Comparison of ENCODE assay signal across 9 cellular contexts in genomic region chr16:27315333-27316037, GRCh38. TPM values are rescaled to one million over a fixed set of nuclear protein-coding genes. Genes with fewer than 3 reads are reported as not detected.
DNase-seq lines count a peak whose midpoint lies in the region; ATAC-seq and TF ChIP-seq lines count a peak whose summit lies in the region.
"Had no signal": no experiment of that assay in that cellular context is flagged by ENCODE, and none has a peak within 500 bp of the region (broad histone marks: within the 10 kb centered on the region; RNA-seq: fewer than 3 reads in every experiment).

No MANE protein-coding gene starts in this region.

- H3K36me3 Mint-ChIP-seq in T-helper 2 cell treated with Interferon-gamma antibody and Interleukin-4, amounts not matched to agents 5 μg/mL and 100 μg/mL, for 36 hours (ENCODE audit: low read depth), result peaks cover 61% of the 10 kb centered on the region
- H3K36me3 Mint-ChIP-seq in stimulated activated naive B cell treated with anti-CD40 and anti-IgM and Interleukin-4, amounts not matched to agents 10 μg/mL and 1 μg/mL and 100 μg/mL, for 72 hours, result peaks cover 55 to 63% of the 10 kb centered on the region in 2 donors

- H3K4me1 Mint-ChIP-seq in T-helper 2 cell treated with Interferon-gamma antibody and Interleukin-4, amounts not matched to agents 5 μg/mL and 100 μg/mL, for 36 hours (ENCODE audit: low read depth), result peaks cover 43% of the 10 kb centered on the region
- H3K4me1 Mint-ChIP-seq in stimulated activated naive B cell treated with anti-CD40 and anti-IgM and Interleukin-4, amounts not matched to agents 10 μg/mL and 1 μg/mL and 100 μg/mL, for 72 hours, result peaks cover 57 to 82% of the 10 kb centered on the region in 2 donors

- H3K36me3 ChIP-seq in lower lobe of right lung, result peaks cover 11% of the 10 kb centered on the region

- peak; percentile 35 to 60 for ATAC-seq in lower lobe of right lung
- ATAC-seq in stimulated activated naive B cell treated with anti-CD40 and anti-IgM and Interleukin-4, amounts not matched to agents 10 μg/mL and 1 μg/mL and 100 μg/mL, for 72 hours (replicated peaks), result peak; percentile 14 to 19
- ATAC-seq in GM18502 (IDR thresholded peaks at IDR 0.05; ENCODE audit: poor library complexity, unreplicated experiment), result no peak

- H3K4me3 ChIP-seq in lower lobe of right lung, result peak overlapping the region; percentile 97
- H3K4me3 ChIP-seq: SJSA1 had no signal

- peak; percentile 35 for DNase-seq in H4 (ENCODE audit: low spot score)
- peak; percentile 63 for DNase-seq in T-helper 2 cell treated with Interferon-gamma antibody and Interleukin-4, amounts not matched to agents 5 μg/mL and 100 μg/mL, for 36 hours (ENCODE audit: low spot score)
- DNase-seq in caudate nucleus (lab: John Stamatoyannopoulos, UW), result no peak
- DNase-seq in lower lobe of right lung, result peak; percentile 65
- DNase-seq in stimulated activated naive B cell treated with anti-CD40 and anti-IgM and Interleukin-4, amounts not matched to agents 10 μg/mL and 1 μg/mL and 100 μg/mL, for 72 hours, result peak; percentile 60
- no peak for DNase-seq in NCI-H2227 (lab: John Stamatoyannopoulos, UW; ENCODE audit: unreplicated experiment)
- no peak for DNase-seq in nucleus accumbens (lab: John Stamatoyannopoulos, UW)

- peak overlapping the region; percentile 98 for H3K4me3 Mint-ChIP-seq in T-helper 2 cell treated with Interferon-gamma antibody and Interleukin-4, amounts not matched to agents 5 μg/mL and 100 μg/mL, for 36 hours
- H3K4me3 Mint-ChIP-seq in stimulated activated naive B cell treated with anti-CD40 and anti-IgM and Interleukin-4, amounts not matched to agents 10 μg/mL and 1 μg/mL and 100 μg/mL, for 72 hours, result peak overlapping the region; percentile 96 to 98

- H3K27ac ChIP-seq in caudate nucleus (ENCODE audit: low read depth, low read length) (peak overlapping the region; percentile 36), lower lobe of right lung (peak overlapping the region; percentile 100)
- H3K27ac ChIP-seq: SJSA1 had no signal

- H3K27me3 Mint-ChIP-seq in T-helper 2 cell treated with Interferon-gamma antibody and Interleukin-4, amounts not matched to agents 5 μg/mL and 100 μg/mL, for 36 hours (ENCODE audit: low read depth), result no peaks in the 10 kb centered on the region
- no peaks in the 10 kb centered on the region for H3K27me3 Mint-ChIP-seq in stimulated activated naive B cell treated with anti-CD40 and anti-IgM and Interleukin-4, amounts not matched to agents 10 μg/mL and 1 μg/mL and 100 μg/mL, for 72 hours

- H3K4me1 ChIP-seq in lower lobe of right lung, result peaks cover 69% of the 10 kb centered on the region

- H3K9me3 ChIP-seq in lower lobe of right lung, result no peaks in the 10 kb centered on the region
- H3K9me3 ChIP-seq: SJSA1 had no signal

- intact Hi-C loops in lower lobe of right lung (cut with DNase I), result no loop called here

- H3K9me3 Mint-ChIP-seq in T-helper 2 cell treated with Interferon-gamma antibody and Interleukin-4, amounts not matched to agents 5 μg/mL and 100 μg/mL, for 36 hours, result no peaks in the 10 kb centered on the region
- H3K9me3 Mint-ChIP-seq in stimulated activated naive B cell treated with anti-CD40 and anti-IgM and Interleukin-4, amounts not matched to agents 10 μg/mL and 1 μg/mL and 100 μg/mL, for 72 hours, result no peaks in the 10 kb centered on the region

- no peak for TF ChIP-seq CTCF in lower lobe of right lung (IDR thresholded peaks at IDR 0.05)

- H3K27ac Mint-ChIP-seq in T-helper 2 cell treated with Interferon-gamma antibody and Interleukin-4, amounts not matched to agents 5 μg/mL and 100 μg/mL, for 36 hours, result peak overlapping the region; percentile 97
- peak overlapping the region; percentile 96 for H3K27ac Mint-ChIP-seq in stimulated activated naive B cell treated with anti-CD40 and anti-IgM and Interleukin-4, amounts not matched to agents 10 μg/mL and 1 μg/mL and 100 μg/mL, for 72 hours

- no peaks in the 10 kb centered on the region for H3K27me3 ChIP-seq in lower lobe of right lung (ENCODE audit: low read depth)

RNA-seq across cellular contexts. Expression of gene IL4R, which starts 1.7 kb away (rescaled TPM):
- total RNA-seq in H4 (2014; rRNA removed; shearing (Covaris generic)), result 8.5 and 9.0 TPM in 2 replicates
- 143 TPM for total RNA-seq in lower lobe of right lung

RNA-seq across cellular contexts. Expression of gene NSMCE1, which starts 46.9 kb away (rescaled TPM):
- 49.4 and 52.6 TPM in 2 replicates for total RNA-seq in H4 (2014; rRNA removed; shearing (Covaris generic))
- 53.0 TPM for total RNA-seq in lower lobe of right lung

Comparison
In these comparisons a context has a peak if more than half of its experiments do, and no peak if none do; other contexts are left out.
1. DNase-seq: peak in H4 (single experiment), T-helper 2 cell treated with Interferon-gamma antibody and Interleukin-4, amounts not matched to agents 5 μg/mL and 100 μg/mL, for 36 hours (single experiment), lower lobe of right lung (single experiment) and stimulated activated naive B cell treated with anti-CD40 and anti-IgM and Interleukin-4, amounts not matched to agents 10 μg/mL and 1 μg/mL and 100 μg/mL, for 72 hours (single experiment); none in caudate nucleus (0 of 61), NCI-H2227 (single experiment) and nucleus accumbens (0 of 56).
2. RNA of gene IL4R, which starts 1.7 kb away (total RNA-seq): 143 TPM in lower lobe of right lung (single experiment); 8.5 to 9.0 TPM in H4; every median in the first group is over 10 times any median in the second.